In genomic region chr9:33179298-33179697, GRCh38 we compare ENCODE assay signal across 33 cellular contexts. TPM values are rescaled to one million over a fixed set of nuclear protein-coding genes. Genes with fewer than 3 reads are reported as not detected.
A peak's percentile ranks its signal among the peaks of the same experiment; 100 is the strongest.
DNase-seq lines count a peak whose midpoint lies in the region; ATAC-seq, FAIRE-seq and TF ChIP-seq lines count a peak whose summit lies in the region.
"Had no signal": no experiment of that assay in that cellular context is flagged by ENCODE, and none has a peak within 500 bp of the region (broad histone marks: within the 10 kb centered on the region; RNA-seq: fewer than 3 reads in every experiment).

No MANE protein-coding gene starts in this region.

- no peak overlapping the region for H3K27ac Mint-ChIP-seq in CD4-positive, alpha-beta T cell
- H3K27ac Mint-ChIP-seq in naive thymus-derived CD4-positive, alpha-beta T cell: no peak overlapping the region
- H3K27ac Mint-ChIP-seq: activated naive CD8-positive, alpha-beta T cell treated with anti-CD3 and anti-CD28 coated beads, Interleukin-2, amount 50 U/mL, for 24 hours; CD4-positive, alpha-beta memory T cell; immature natural killer cell; mesothelial cell of epicardium; T-helper 2 cell treated with Interferon-gamma antibody and Interleukin-4, amounts not matched to agents 5 μg/mL and 100 μg/mL, for 36 hours had no signal

- no peaks in the 10 kb centered on the region for H3K36me3 ChIP-seq in OCI-LY1 (ENCODE audit: insufficient read depth, low read length)
- H3K36me3 ChIP-seq in bronchial epithelial cell (ENCODE audit: control insufficient read depth, insufficient read depth, low read length): no peaks in the 10 kb centered on the region
- no peaks in the 10 kb centered on the region for H3K36me3 ChIP-seq in naive thymus-derived CD4-positive, alpha-beta T cell (ENCODE audit: control insufficient read depth in 2 of 3, insufficient read depth in 3 of 3, low read length in 3 of 3)
- H3K36me3 ChIP-seq: left ventricle myocardium inferior, MG63, vagina had no signal

- H3K27me3 Mint-ChIP-seq in CD4-positive, alpha-beta T cell: no peaks in the 10 kb centered on the region
- peaks cover 0 to 33% (median 0%) of the 10 kb centered on the region in 5 donors for H3K27me3 Mint-ChIP-seq in naive thymus-derived CD4-positive, alpha-beta T cell
- H3K27me3 Mint-ChIP-seq: activated naive CD8-positive, alpha-beta T cell treated with anti-CD3 and anti-CD28 coated beads, Interleukin-2, amount 50 U/mL, for 24 hours had no signal

- no peaks in the 10 kb centered on the region for H3F3A ChIP-seq in OCI-LY1 (ENCODE audit: insufficient read depth, low read length)

- peak in 1 of 10 experiments; percentile 15 for DNase-seq in CD4-positive, alpha-beta T cell
- DNase-seq in bronchial epithelial cell (ENCODE audit: low read depth) (no peak), glomerular visceral epithelial cell (ENCODE audit: extremely low spot score) (no peak), H54 (ENCODE audit: insufficient read length, low spot score) (no peak)
- DNase-seq in naive thymus-derived CD4-positive, alpha-beta T cell: peak in 3 of 9 donors; percentile 21 to 36 (median 27)
- DNase-seq: activated CD4-positive, alpha-beta T cell treated with anti-CD3 and anti-CD28 coated beads, Interleukin-2, amount 50 U/mL, for 48 hours; activated naive CD8-positive, alpha-beta T cell treated with anti-CD3 and anti-CD28 coated beads, Interleukin-2, amount 50 U/mL, for 24 hours; CD4-positive, alpha-beta memory T cell; DMS 273 treated with DMSO at 0.1 percent for 48 hours; effector memory CD4-positive, alpha-beta T cell; foreskin melanocyte; GOT3; hippocampal formation; immature natural killer cell; KBM-7; left ventricle myocardium inferior; MG63; NCI-H2171; NCI-H524; NK-92 treated with Interleukin-12 subunit alpha and Interleukin-12 subunit beta, amount 100 ng/mL, for 24 hours; right cardiac atrium; RPMI8226; SK-N-SH; stimulated activated CD4-positive, alpha-beta T cell treated with anti-CD3 and anti-CD28 coated beads, Interleukin-4, amount 100 ng/mL, for 24 hours; stimulated activated naive CD4-positive, alpha-beta T cell treated with Interleukin-2 at 50 U/mL for 16 hours; testis had no signal

- FAIRE-seq in bronchial epithelial cell (lab: Jason Lieb, UNC) (no peak), H54 (lab: Jason Lieb, UNC) (no peak)
- FAIRE-seq: colon had no signal

- TF ChIP-seq CTCF in CD4-positive, alpha-beta T cell (IDR thresholded peaks at IDR 0.05): no peak
- TF ChIP-seq CTCF in OCI-LY1 (IDR thresholded peaks at IDR 0.05; ENCODE audit: low read length) (peak; percentile 9; the same call in 1 of the 2 replicates), bronchial epithelial cell (IDR thresholded peaks at IDR 0.05; ENCODE audit: insufficient read depth, low read length, severe bottlenecking) (peak; percentile 2)

- no peak overlapping the region for H3K4me3 Mint-ChIP-seq in CD4-positive, alpha-beta T cell
- no peak overlapping the region for H3K4me3 Mint-ChIP-seq in naive thymus-derived CD4-positive, alpha-beta T cell
- H3K4me3 Mint-ChIP-seq: activated naive CD8-positive, alpha-beta T cell treated with anti-CD3 and anti-CD28 coated beads, Interleukin-2, amount 50 U/mL, for 24 hours; CD4-positive, alpha-beta memory T cell; immature natural killer cell; mesothelial cell of epicardium; T-helper 2 cell treated with Interferon-gamma antibody and Interleukin-4, amounts not matched to agents 5 μg/mL and 100 μg/mL, for 36 hours had no signal

- H3K4me3 ChIP-seq in OCI-LY1 (ENCODE audit: low read depth, low read length, poor library complexity, severe bottlenecking) (no peak overlapping the region), bronchial epithelial cell (ENCODE audit: low read depth, low read length) (no peak overlapping the region)
- H3K4me3 ChIP-seq in naive thymus-derived CD4-positive, alpha-beta T cell (ENCODE audit: low read length): no peak overlapping the region
- H3K4me3 ChIP-seq: left ventricle myocardium inferior, MG63, testis, vagina had no signal

- no peaks in the 10 kb centered on the region for H3K9me3 Mint-ChIP-seq in CD4-positive, alpha-beta T cell
- H3K9me3 Mint-ChIP-seq in naive thymus-derived CD4-positive, alpha-beta T cell: no peaks in the 10 kb centered on the region
- H3K9me3 Mint-ChIP-seq: activated naive CD8-positive, alpha-beta T cell treated with anti-CD3 and anti-CD28 coated beads, Interleukin-2, amount 50 U/mL, for 24 hours; CD4-positive, alpha-beta memory T cell; immature natural killer cell; T-helper 2 cell treated with Interferon-gamma antibody and Interleukin-4, amounts not matched to agents 5 μg/mL and 100 μg/mL, for 36 hours had no signal

- H3K4me1 ChIP-seq in OCI-LY1 (ENCODE audit: insufficient read depth, low read length, severe bottlenecking): no peaks in the 10 kb centered on the region
- no peaks in the 10 kb centered on the region for H3K4me1 ChIP-seq in naive thymus-derived CD4-positive, alpha-beta T cell (ENCODE audit: control insufficient read depth in 2 of 2, insufficient read depth in 2 of 2, low read length in 2 of 2)
- H3K4me1 ChIP-seq: testis had no signal

- no peaks in the 10 kb centered on the region for H3K9me3 ChIP-seq in CD4-positive, alpha-beta T cell (ENCODE audit: control insufficient read depth, low read length)
- no peaks in the 10 kb centered on the region for H3K9me3 ChIP-seq in OCI-LY1 (ENCODE audit: low read length)
- H3K9me3 ChIP-seq in naive thymus-derived CD4-positive, alpha-beta T cell (ENCODE audit: control insufficient read depth in 2 of 3, low read length in 3 of 3): no peaks in the 10 kb centered on the region
- H3K9me3 ChIP-seq: left ventricle myocardium inferior, MG63, SK-N-SH, testis, vagina had no signal

- POLR2A ChIA-PET in CD4-positive, alpha-beta T cell (lab: Charles Lee): interaction anchor here (0.6 to 1.6 kb wide), 2 partner anchors 10 to 16 kb away, joined by 3 read pairs; no protein-coding TSS in a partner anchor
- POLR2A ChIA-PET in naive thymus-derived CD4-positive, alpha-beta T cell (lab: Charles Lee): interaction anchor here (1.0 to 1.6 kb wide), 2 partner anchors 97 to 103 kb away, joined by 3 to 4 read pairs; partner anchors contain the start of gene SMU1

- H3K36me3 Mint-ChIP-seq in CD4-positive, alpha-beta T cell (ENCODE audit: low read depth): no peaks in the 10 kb centered on the region
- H3K36me3 Mint-ChIP-seq in naive thymus-derived CD4-positive, alpha-beta T cell: no peaks in the 10 kb centered on the region
- H3K36me3 Mint-ChIP-seq: CD4-positive, alpha-beta memory T cell; immature natural killer cell; mesothelial cell of epicardium had no signal

- H3K4me1 Mint-ChIP-seq in CD4-positive, alpha-beta T cell (ENCODE audit: low read depth): peaks cover 5% of the 10 kb centered on the region
- H3K4me1 Mint-ChIP-seq in naive thymus-derived CD4-positive, alpha-beta T cell: peaks cover 0 to 4% (median 3%) of the 10 kb centered on the region in 7 donors
- H3K4me1 Mint-ChIP-seq: activated naive CD8-positive, alpha-beta T cell treated with anti-CD3 and anti-CD28 coated beads, Interleukin-2, amount 50 U/mL, for 24 hours; mesothelial cell of epicardium had no signal

- CTCF ChIA-PET in CD4-positive, alpha-beta T cell (lab: Charles Lee): interaction anchor here (0.9 to 1.1 kb wide), 2 partner anchors 84 to 97 kb away, joined by 4 read pairs; no protein-coding TSS in a partner anchor
- CTCF ChIA-PET in naive thymus-derived CD4-positive, alpha-beta T cell (lab: Charles Lee): interaction anchor here (0.6 to 1.5 kb wide), 3 partner anchors 9 to 102 kb away, joined by 3 to 4 read pairs (median 3); no protein-coding TSS in a partner anchor

- TF ChIP-seq POLR2A in H54 (IDR thresholded peaks at IDR 0.05; ENCODE audit: low read depth, low read length): no peak

- H3K4me2 ChIP-seq in OCI-LY1 (ENCODE audit: low read length): no peak overlapping the region

- no peaks in the 10 kb centered on the region for H3K27me3 ChIP-seq in CD4-positive, alpha-beta T cell (ENCODE audit: control insufficient read depth, insufficient read depth, low read length)
- H3K27me3 ChIP-seq in OCI-LY1 (ENCODE audit: insufficient read depth, low read length) (no peaks in the 10 kb centered on the region), bronchial epithelial cell (ENCODE audit: control insufficient read depth, insufficient read depth, low read length) (no peaks in the 10 kb centered on the region)
- H3K27me3 ChIP-seq in naive thymus-derived CD4-positive, alpha-beta T cell (ENCODE audit: control insufficient read depth in 2 of 2, insufficient read depth in 2 of 2, low read length in 2 of 2): no peaks in the 10 kb centered on the region
- H3K27me3 ChIP-seq: MG63, testis, vagina had no signal

- intact Hi-C loops in CD4-positive, alpha-beta T cell (cut with DNase I, micrococcal nuclease): loop anchor here in 1 of 2 experiments (1.0 kb wide), 1 partner anchor 98 kb away; no protein-coding TSS in a partner anchor
- intact Hi-C loops in naive thymus-derived CD4-positive, alpha-beta T cell (cut with micrococcal nuclease): loop anchor here in 1 of 2 donors (1.0 to 2.0 kb wide), 2 partner anchors 46 to 98 kb away; no protein-coding TSS in a partner anchor

- no peaks in the 10 kb centered on the region for H3K9me2 ChIP-seq in OCI-LY1 (ENCODE audit: low read depth, low read length)
- H3K9me2 ChIP-seq: SK-N-SH had no signal

- H3K27ac ChIP-seq in CD4-positive, alpha-beta T cell (ENCODE audit: low read depth, low read length): no peak overlapping the region
- H3K27ac ChIP-seq in OCI-LY1 (ENCODE audit: low read depth, low read length, poor library complexity, severe bottlenecking): no peak overlapping the region
- no peak overlapping the region for H3K27ac ChIP-seq in naive thymus-derived CD4-positive, alpha-beta T cell (ENCODE audit: low read depth, low read length)
- H3K27ac ChIP-seq: left ventricle myocardium inferior, parathyroid adenoma, testis, vagina had no signal

- peak; percentile 80 for ATAC-seq in CD4-positive, alpha-beta T cell (ENCODE audit: poor library complexity)
- peak; percentile 66 for ATAC-seq in naive thymus-derived CD4-positive, alpha-beta T cell
- no peak for ATAC-seq in GM18519 (IDR thresholded peaks at IDR 0.05; ENCODE audit: low FRiP score, unreplicated experiment)
- ATAC-seq: activated naive CD8-positive, alpha-beta T cell treated with anti-CD3 and anti-CD28 coated beads, Interleukin-2, amount 50 U/mL, for 24 hours; right cardiac atrium had no signal

- no peaks in the 10 kb centered on the region for H3K79me2 ChIP-seq in OCI-LY1 (ENCODE audit: insufficient read depth, low read length)
- H3K79me2 ChIP-seq: parathyroid adenoma had no signal

- no peaks in the 10 kb centered on the region for H4K20me1 ChIP-seq in OCI-LY1 (ENCODE audit: insufficient read depth, low read length)

- no peak overlapping the region for H3K9ac ChIP-seq in OCI-LY1 (ENCODE audit: low read length)
- H3K9ac ChIP-seq: parathyroid adenoma, SK-N-SH had no signal

- H2AFZ ChIP-seq in OCI-LY1 (ENCODE audit: low read length): no peak overlapping the region
- H2AFZ ChIP-seq: parathyroid adenoma had no signal

RNA-seq across cellular contexts. Expression of gene B4GALT1, which starts 12.2 kb away (rescaled TPM):
- 10 to 100 TPM; 74.7 to 77.0 TPM for total RNA-seq in CD4-positive, alpha-beta T cell
- 21.3 and 30.3 TPM in 2 replicates for total RNA-seq in bronchial epithelial cell
- 10 to 100 TPM; 40.7 to 86.2 (median 45.6) TPM for total RNA-seq in naive thymus-derived CD4-positive, alpha-beta T cell
- polyA plus RNA-seq in naive thymus-derived CD4-positive, alpha-beta T cell: 10 to 100 TPM; 12.9 to 16.4 TPM
